8 cellular contexts compared by ENCODE assay signal in the genomic region with DNA sequence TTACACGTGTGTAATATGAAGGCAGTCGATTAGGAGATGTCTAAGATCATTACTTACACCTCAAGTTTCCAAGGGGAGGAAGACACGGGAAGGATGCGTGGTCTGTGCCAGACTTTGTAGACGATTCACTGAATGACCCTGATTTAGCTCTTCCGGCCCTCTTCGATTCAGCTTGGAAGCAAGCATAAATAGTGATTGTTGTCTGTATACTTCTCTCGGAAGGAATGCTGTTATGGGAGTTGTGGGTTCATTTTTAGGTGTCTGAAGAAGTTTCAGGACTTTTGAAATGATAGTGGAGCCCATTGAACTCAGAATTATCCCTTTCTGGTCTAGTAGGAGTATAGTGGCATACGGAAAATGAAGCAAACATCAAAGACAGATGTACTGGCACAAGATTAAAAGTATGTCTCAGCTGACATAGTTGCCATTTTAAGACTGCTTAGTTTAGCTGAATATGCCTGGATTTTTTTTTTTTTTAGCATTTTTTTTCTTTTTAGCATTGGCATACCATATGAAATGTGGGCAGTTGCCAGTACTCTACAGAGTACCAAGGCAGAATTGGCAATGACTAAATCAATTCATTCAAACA. TPM values are rescaled to one million over a fixed set of nuclear protein-coding genes. Genes with fewer than 3 reads are reported as not detected.
DNase-seq lines count a peak whose midpoint lies in the region; ATAC-seq and TF ChIP-seq lines count a peak whose summit lies in the region.

No MANE protein-coding gene starts in this region.

- no peak for TF ChIP-seq CTCF in epithelial cell of proximal tubule (conservative IDR thresholded peaks at IDR 0.05; ENCODE audit: low read depth, low read length)

- peak; percentile 13 for ATAC-seq in GM18867 (IDR thresholded peaks at IDR 0.05; ENCODE audit: unreplicated experiment)
- peak; percentile 1 for ATAC-seq in HG03103 (IDR thresholded peaks at IDR 0.05; ENCODE audit: low read depth, unreplicated experiment)

- peak overlapping the region; percentile 99 for H3K4me3 Mint-ChIP-seq in T-helper 2 cell treated with Interferon-gamma antibody and Interleukin-4, amounts not matched to agents 5 μg/mL and 100 μg/mL, for 36 hours

- DNase-seq in AG20443 (ENCODE audit: low spot score), result peak; percentile 22
- DNase-seq in T-helper 2 cell treated with Interferon-gamma antibody and Interleukin-4, amounts not matched to agents 5 μg/mL and 100 μg/mL, for 36 hours (ENCODE audit: low spot score), result no peak
- no peak for DNase-seq in epithelial cell of proximal tubule (ENCODE audit: low read depth)
- DNase-seq in non-pigmented ciliary epithelial cell (ENCODE audit: low read depth), result peak; percentile 5
- DNase-seq in 8988T, result no peak
- DNase-seq in EL, result no peak

- H3K27me3 Mint-ChIP-seq in T-helper 2 cell treated with Interferon-gamma antibody and Interleukin-4, amounts not matched to agents 5 μg/mL and 100 μg/mL, for 36 hours (ENCODE audit: low read depth), result no peaks in the 10 kb centered on the region

- peaks cover 31% of the 10 kb centered on the region for H3K4me1 Mint-ChIP-seq in T-helper 2 cell treated with Interferon-gamma antibody and Interleukin-4, amounts not matched to agents 5 μg/mL and 100 μg/mL, for 36 hours (ENCODE audit: low read depth)

- peak overlapping the region; percentile 100 for H3K27ac Mint-ChIP-seq in T-helper 2 cell treated with Interferon-gamma antibody and Interleukin-4, amounts not matched to agents 5 μg/mL and 100 μg/mL, for 36 hours

- H3K36me3 Mint-ChIP-seq in T-helper 2 cell treated with Interferon-gamma antibody and Interleukin-4, amounts not matched to agents 5 μg/mL and 100 μg/mL, for 36 hours (ENCODE audit: low read depth), result peaks cover 16% of the 10 kb centered on the region

- peak overlapping the region; percentile 84 for H3K4me3 ChIP-seq in epithelial cell of proximal tubule (ENCODE audit: low read depth, low read length)

- H3K9me3 Mint-ChIP-seq in T-helper 2 cell treated with Interferon-gamma antibody and Interleukin-4, amounts not matched to agents 5 μg/mL and 100 μg/mL, for 36 hours, result no peaks in the 10 kb centered on the region

RNA-seq across cellular contexts. Expression of a gene that starts 1.0 kb away (rescaled TPM):
- total RNA-seq in epithelial cell of proximal tubule, result 25.4 and 33.3 TPM in 2 replicates

Comparison
In these comparisons a context has a peak if more than half of its experiments do, and no peak if none do; other contexts are left out.
1. DNase-seq: peak in AG20443 (single experiment) and non-pigmented ciliary epithelial cell (single experiment); none in T-helper 2 cell treated with Interferon-gamma antibody and Interleukin-4, amounts not matched to agents 5 μg/mL and 100 μg/mL, for 36 hours (single experiment), epithelial cell of proximal tubule (single experiment), 8988T (single experiment) and EL (single experiment).